Comparison of ENCODE assay signal across 1 cellular context in genomic region chr1:241507189-241507820, GRCh38.
A peak's percentile ranks its signal among the peaks of the same experiment; 100 is the strongest.
TF ChIP-seq lines count a peak whose summit lies in the region.

No MANE protein-coding gene starts in this region.

TF ChIP-seq in endothelial cell of umbilical vein, 7 proteins besides CTCF, POLR2A, EP300 and RAD21:
- TF ChIP-seq GATA2 (IDR thresholded peaks at IDR 0.05; ENCODE audit: insufficient read depth, insufficient read length, low read depth, low read length) (no peak), FOS (IDR thresholded peaks at IDR 0.05; ENCODE audit: borderline replicate concordance, insufficient read depth, low read length) (peak; percentile 76)
